Comparison of ENCODE assay signal across 9 cellular contexts in genomic region chr22:19149047-19149883, GRCh38. TPM values are rescaled to one million over a fixed set of nuclear protein-coding genes. Genes with fewer than 3 reads are reported as not detected.
DNase-seq lines count a peak whose midpoint lies in the region; ATAC-seq and TF ChIP-seq lines count a peak whose summit lies in the region.
"Had no signal": no experiment of that assay in that cellular context is flagged by ENCODE, and none has a peak within 500 bp of the region (broad histone marks: within the 10 kb centered on the region; RNA-seq: fewer than 3 reads in every experiment).

No MANE protein-coding gene starts in this region.

- TF ChIP-seq EP300 in stomach (IDR thresholded peaks at IDR 0.05) = no peak

- TF ChIP-seq CTCF in stomach (IDR thresholded peaks at IDR 0.05) = no peak
- TF ChIP-seq CTCF in MM.1S (IDR thresholded peaks at IDR 0.05; ENCODE audit: low read length) = no peak

- H3K4me3 Mint-ChIP-seq in activated T-cell treated with anti-CD3 and anti-CD28 coated beads, Interleukin-2, amount 50 U/mL, for 24 hours = peak overlapping the region; percentile 32

- H3K9ac ChIP-seq in MM.1S (ENCODE audit: low read length) = no peak overlapping the region

- intact Hi-C loops in stomach (cut with DNase I; ENCODE audit: low total_unique reads) = no loop called here

- H3K27me3 Mint-ChIP-seq in activated T-cell treated with anti-CD3 and anti-CD28 coated beads, Interleukin-2, amount 50 U/mL, for 24 hours = peaks cover 47% of the 10 kb centered on the region

- no peak overlapping the region for H3K27ac ChIP-seq in stomach
- no peak overlapping the region for H3K27ac ChIP-seq in MM.1S (ENCODE audit: low read length)

- no peaks in the 10 kb centered on the region for H4K20me1 ChIP-seq in MM.1S (ENCODE audit: insufficient read depth, low read length)

- H3K4me3 ChIP-seq in stomach = peak overlapping the region; percentile 17 to 43 (median 38)
- no peak overlapping the region for H3K4me3 ChIP-seq in MM.1S (ENCODE audit: low read length)

- H3K4me1 Mint-ChIP-seq in activated T-cell treated with anti-CD3 and anti-CD28 coated beads, Interleukin-2, amount 50 U/mL, for 24 hours (ENCODE audit: low read depth) = peaks cover 9% of the 10 kb centered on the region

- no peak overlapping the region for H2AFZ ChIP-seq in MM.1S (ENCODE audit: low read length)

- WGBS in stomach, 5 donors = 2 to 5% (median 4%) methylated on average over 19 to 92 of the region's 92 CpGs

- H3K27me3 ChIP-seq in stomach = peaks cover 26 to 72% (median 53%) of the 10 kb centered on the region in 3 donors
- peaks cover 55% of the 10 kb centered on the region for H3K27me3 ChIP-seq in MM.1S (replicated peaks; ENCODE audit: insufficient read depth, low read length)

- H3K9me2 ChIP-seq in MM.1S (replicated peaks; ENCODE audit: insufficient read depth, low read length) = no peaks in the 10 kb centered on the region

- H3K9me3 ChIP-seq in stomach (peaks cover 0 to 4% (median 0%) of the 10 kb centered on the region in 4 donors), MM.1S (replicated peaks; ENCODE audit: insufficient read depth, low read length) (no peaks in the 10 kb centered on the region)

- no peak overlapping the region for H3K27ac Mint-ChIP-seq in activated T-cell treated with anti-CD3 and anti-CD28 coated beads, Interleukin-2, amount 50 U/mL, for 24 hours

- no peak overlapping the region for H3K4me2 ChIP-seq in MM.1S (ENCODE audit: low read depth, low read length)

- H3K36me3 Mint-ChIP-seq in activated T-cell treated with anti-CD3 and anti-CD28 coated beads, Interleukin-2, amount 50 U/mL, for 24 hours (ENCODE audit: low read depth) = peaks cover 3% of the 10 kb centered on the region

- H3F3A ChIP-seq in MM.1S (ENCODE audit: insufficient read depth, low read length) = no peaks in the 10 kb centered on the region

- H3K9me3 Mint-ChIP-seq in activated T-cell treated with anti-CD3 and anti-CD28 coated beads, Interleukin-2, amount 50 U/mL, for 24 hours = no peaks in the 10 kb centered on the region

- no peak for ATAC-seq in GM19023 (IDR thresholded peaks at IDR 0.05; ENCODE audit: unreplicated experiment)

- peaks cover 2% of the 10 kb centered on the region for H3K79me2 ChIP-seq in MM.1S (ENCODE audit: low read length)

- H3K4me1 ChIP-seq in stomach (peaks cover 0 to 22% (median 15%) of the 10 kb centered on the region in 4 donors), MM.1S (ENCODE audit: low read length) (no peaks in the 10 kb centered on the region)

- TF ChIP-seq POLR2A in stomach (IDR thresholded peaks at IDR 0.05) = no peak

- no peaks in the 10 kb centered on the region for H3K36me3 ChIP-seq in stomach
- H3K36me3 ChIP-seq in MM.1S (replicated peaks; ENCODE audit: insufficient read depth, low read length) = no peaks in the 10 kb centered on the region

- DNase-seq in NCI-H748 (lab: John Stamatoyannopoulos, UW; ENCODE audit: unreplicated experiment) (peak; percentile 80), NCI-H748 treated with DMSO at 0.1 percent for 48 hours (lab: John Stamatoyannopoulos, UW) (no peak), iPS-NIHi7 (ENCODE audit: extremely low spot score) (peak; percentile 61), stomach (no peak), MM.1S (no peak), NCI-H2029 treated with DMSO at 0.1 percent for 48 hours (lab: John Stamatoyannopoulos, UW) (no peak)
- peak; percentile 60 for DNase-seq in activated T-cell treated with anti-CD3 and anti-CD28 coated beads, Interleukin-2, amount 50 U/mL, for 24 hours

RNA-seq across cellular contexts. Expression of gene GSC2, which starts 0.8 kb away (rescaled TPM):
- not detected for total RNA-seq in stomach
- polyA plus RNA-seq in stomach = not detected

RNA-seq across cellular contexts. Expression of gene ESS2, which starts 4.8 kb away (rescaled TPM):
- total RNA-seq in stomach = 1 to 10 TPM in 4 of 5 donors, not detected in 1; 1.4 to 9.4 (median 7.9) TPM
- polyA plus RNA-seq in stomach = 10 to 100 TPM; 13.3 to 18.5 (median 16.4) TPM

RNA-seq across cellular contexts. Expression of gene TSSK2, which starts 18.2 kb away (rescaled TPM):
- not detected for total RNA-seq in stomach
- polyA plus RNA-seq in stomach = under 1 TPM in 1 of 3 donors, not detected in 2; 0.08 TPM
- total RNA-seq: pulmonary artery endothelial cell had no signal

RNA-seq across cellular contexts. Expression of gene DGCR2, which starts 27.1 kb away (rescaled TPM):
- total RNA-seq in stomach = 10 to 100 TPM; 11.1 to 75.3 (median 50.9) TPM
- polyA plus RNA-seq in stomach = 10 to 100 TPM in 2 of 3 donors, 1 to 10 TPM in 1; 5.0 to 22.2 (median 15.2) TPM

RNA-seq across cellular contexts. Expression of gene SLC25A1, which starts 29.3 kb away (rescaled TPM):
- 100 to 1,000 TPM in 2 of 5 donors, 10 to 100 TPM in 2, 1 to 10 TPM in 1; 1.2 to 165 (median 41.3) TPM for total RNA-seq in stomach
- 10 to 100 TPM; 31.8 to 69.1 (median 67.2) TPM for polyA plus RNA-seq in stomach

Comparison
In these comparisons a context has a peak if more than half of its experiments do, and no peak if none do; other contexts are left out.
1. DNase-seq: peak in NCI-H748 (single experiment), activated T-cell treated with anti-CD3 and anti-CD28 coated beads, Interleukin-2, amount 50 U/mL, for 24 hours (single experiment) and iPS-NIHi7 (single experiment); none in NCI-H748 treated with DMSO at 0.1 percent for 48 hours (single experiment), stomach (single experiment), MM.1S (single experiment) and NCI-H2029 treated with DMSO at 0.1 percent for 48 hours (single experiment).